9 cellular contexts compared by ENCODE assay signal in the genomic region with DNA sequence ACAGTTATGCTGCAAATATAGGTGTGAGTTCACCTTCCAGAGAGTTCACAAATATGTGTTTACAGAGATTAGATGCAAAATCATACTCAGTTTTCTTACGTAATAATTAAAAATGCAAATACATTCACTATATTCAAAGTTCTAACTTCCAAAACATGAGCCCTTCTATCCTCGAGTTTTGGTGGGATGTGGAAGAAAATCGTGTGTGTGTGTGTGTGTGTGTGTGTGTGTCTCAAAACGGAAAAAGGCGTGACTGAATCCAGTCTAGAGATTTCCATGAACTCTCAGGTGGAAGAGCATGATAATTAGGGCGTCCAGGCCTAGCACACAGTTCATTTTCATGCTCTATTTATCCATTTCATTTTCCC. TPM values are rescaled to one million over a fixed set of nuclear protein-coding genes. Genes with fewer than 3 reads are reported as not detected.
DNase-seq lines count a peak whose midpoint lies in the region; ATAC-seq and TF ChIP-seq lines count a peak whose summit lies in the region.
"Had no signal": no experiment of that assay in that cellular context is flagged by ENCODE, and none has a peak within 500 bp of the region (broad histone marks: within the 10 kb centered on the region; RNA-seq: fewer than 3 reads in every experiment).

No MANE protein-coding gene starts in this region.

- H2BK12ac ChIP-seq in trophoblast cell (ENCODE audit: low read length) = no peak overlapping the region

- no peak overlapping the region for H3K14ac ChIP-seq in trophoblast cell (ENCODE audit: low read length)

- H3K36me3 ChIP-seq in RWPE2 (ENCODE audit: low read depth) (peaks cover 26% of the 10 kb centered on the region), trophoblast cell (ENCODE audit: control insufficient read depth in 1 of 2, insufficient read depth in 2 of 2, low read length in 2 of 2) (no peaks in the 10 kb centered on the region), sigmoid colon (no peaks in the 10 kb centered on the region)

- H3K23ac ChIP-seq in trophoblast cell (ENCODE audit: low read length) = no peak overlapping the region

- no peak overlapping the region for H4K12ac ChIP-seq in trophoblast cell (ENCODE audit: low read depth, low read length)

- H2BK120ac ChIP-seq in trophoblast cell (ENCODE audit: insufficient read depth, low read length, poor library complexity) = no peak overlapping the region

- DNase-seq in NCI-H1417 (lab: John Stamatoyannopoulos, UW) = peak in 2 of 3 experiments; percentile 29 to 36
- DNase-seq in NCI-H1417 treated with DMSO at 0.1 percent for 48 hours (lab: John Stamatoyannopoulos, UW) = no peak
- no peak for DNase-seq in RWPE2 (ENCODE audit: low spot score)
- DNase-seq in foreskin keratinocyte = peak in 1 of 2 donors; percentile 33
- DNase-seq in trophoblast cell = no peak
- no peak for DNase-seq in cerebellum (ENCODE audit: low spot score)
- no peak for DNase-seq in sigmoid colon
- no peak for DNase-seq in foreskin fibroblast
- DNase-seq: T1000 had no signal

- H2BK5ac ChIP-seq in trophoblast cell (ENCODE audit: low read depth, low read length, poor library complexity) = no peak overlapping the region

- H3K4me1 ChIP-seq in RWPE2 (ENCODE audit: insufficient read depth, poor library complexity, severe bottlenecking) = peaks cover 12% of the 10 kb centered on the region
- peaks cover 6% of the 10 kb centered on the region for H3K4me1 ChIP-seq in foreskin keratinocyte
- H3K4me1 ChIP-seq in trophoblast cell (ENCODE audit: control insufficient read depth in 1 of 2, insufficient read depth in 2 of 2, low read length in 2 of 2) = peaks cover 5 to 9% of the 10 kb centered on the region in 2 experiments
- H3K4me1 ChIP-seq in sigmoid colon = peaks cover 0 to 17% (median 13%) of the 10 kb centered on the region in 4 donors

- no peak overlapping the region for H2AFZ ChIP-seq in trophoblast cell (ENCODE audit: insufficient read depth, low read length, poor library complexity)

- H3K18ac ChIP-seq in trophoblast cell (ENCODE audit: low read length) = no peak overlapping the region

- no peak for ATAC-seq in RWPE2 (ENCODE audit: low read depth)
- ATAC-seq in foreskin keratinocyte = no peak

- peak overlapping the region; percentile 78 for H3K4me2 ChIP-seq in trophoblast cell (ENCODE audit: low read length)

- WGBS in trophoblast cell (ENCODE audit: extremely low coverage, insufficient coverage, insufficient read length) = no CpG with 5 or more reads among the region's 6 CpGs
- 9 to 44% methylated on average over 6 of the region's 6 CpGs for WGBS in sigmoid colon, 2 donors

- peaks cover 12% of the 10 kb centered on the region for H3K79me1 ChIP-seq in trophoblast cell (ENCODE audit: low read length)

- peak overlapping the region; percentile 15 for H3K4ac ChIP-seq in trophoblast cell (ENCODE audit: low read depth, low read length)

- intact Hi-C loops in sigmoid colon (cut with DNase I) = no loop called here

- peaks cover 13% of the 10 kb centered on the region for H3K79me2 ChIP-seq in trophoblast cell (ENCODE audit: control insufficient read depth, insufficient read depth, low read length, poor library complexity)

- no peak for TF ChIP-seq EP300 in sigmoid colon (IDR thresholded peaks at IDR 0.05)

- no peak overlapping the region for H4K91ac ChIP-seq in trophoblast cell (ENCODE audit: low read depth, low read length)

- H3K27me3 ChIP-seq in RWPE2 (ENCODE audit: insufficient read depth, poor library complexity, severe bottlenecking) (no peaks in the 10 kb centered on the region), foreskin keratinocyte (no peaks in the 10 kb centered on the region), trophoblast cell (ENCODE audit: insufficient read depth, low read length) (no peaks in the 10 kb centered on the region), sigmoid colon (peaks cover 0 to 18% (median 0%) of the 10 kb centered on the region in 3 donors)

- no peak for TF ChIP-seq CTCF in RWPE2 (IDR thresholded peaks at IDR 0.05; ENCODE audit: poor library complexity, severe bottlenecking)
- TF ChIP-seq CTCF in foreskin keratinocyte (conservative IDR thresholded peaks at IDR 0.05) = no peak
- TF ChIP-seq CTCF in sigmoid colon (IDR thresholded peaks at IDR 0.05) = no peak
- TF ChIP-seq CTCF in foreskin fibroblast (IDR thresholded peaks at IDR 0.05; ENCODE audit: low read depth, low read length) = no peak

- H3K27ac ChIP-seq in RWPE2 (ENCODE audit: poor library complexity, severe bottlenecking) (peak overlapping the region; percentile 79), foreskin keratinocyte (peak overlapping the region; percentile 100), trophoblast cell (ENCODE audit: low read depth, low read length) (no peak overlapping the region), sigmoid colon (no peak overlapping the region)

- H3K9me3 ChIP-seq in RWPE2 (ENCODE audit: severe bottlenecking) (no peaks in the 10 kb centered on the region), trophoblast cell (ENCODE audit: insufficient read depth, low read depth, low read length) (peaks cover 2% of the 10 kb centered on the region), sigmoid colon (no peaks in the 10 kb centered on the region)

- H4K8ac ChIP-seq in trophoblast cell (ENCODE audit: low read depth, low read length) = no peak overlapping the region

- H3K9ac ChIP-seq in trophoblast cell (ENCODE audit: low read length) = no peak overlapping the region

- H2AK5ac ChIP-seq in trophoblast cell (ENCODE audit: low read length) = no peak overlapping the region

- peak overlapping the region; percentile 82 for H3K4me3 ChIP-seq in RWPE2 (ENCODE audit: severe bottlenecking)
- H3K4me3 ChIP-seq in trophoblast cell (ENCODE audit: low read depth, low read length) = peak overlapping the region; percentile 61
- H3K4me3 ChIP-seq in sigmoid colon = peak overlapping the region in 1 of 4 donors; percentile 65
- no peak overlapping the region for H3K4me3 ChIP-seq in foreskin fibroblast (ENCODE audit: low read depth in 1 of 2, low read length in 2 of 2)

- no peak for TF ChIP-seq POLR2A in sigmoid colon (IDR thresholded peaks at IDR 0.05)

RNA-seq across cellular contexts. Expression of gene DSG2, which starts 1.2 kb away (rescaled TPM):
- total RNA-seq in foreskin keratinocyte = 142 and 144 TPM in 2 replicates
- polyA plus RNA-seq in foreskin keratinocyte = 28.0 and 35.4 TPM in 2 replicates
- polyA plus RNA-seq in trophoblast cell (2013) = 81.8 and 82.6 TPM in 2 replicates
- total RNA-seq in cerebellum = 4.7 TPM
- 1 to 10 TPM; 1.8 to 3.6 (median 2.4) TPM for total RNA-seq in sigmoid colon
- 10 to 100 TPM; 16.2 to 92.4 (median 21.5) TPM for polyA plus RNA-seq in sigmoid colon

RNA-seq across cellular contexts. Expression of gene DSG3, which starts 51.6 kb away (rescaled TPM):
- total RNA-seq in foreskin keratinocyte = 73.1 and 102 TPM in 2 replicates
- polyA plus RNA-seq in foreskin keratinocyte = 18.4 and 20.3 TPM in 2 replicates
- polyA plus RNA-seq in trophoblast cell (2013) = 0.03 TPM in 2 replicates
- not detected for total RNA-seq in cerebellum
- not detected for total RNA-seq in sigmoid colon
- polyA plus RNA-seq in sigmoid colon = 1 to 10 TPM in 1 of 3 donors, under 1 TPM in 1, not detected in 1; under 0.01 to 1.1 TPM

Comparison
In these comparisons a context has a peak if more than half of its experiments do, and no peak if none do; other contexts are left out.
1. DNase-seq: peak in NCI-H1417 (2 of 3); none in NCI-H1417 treated with DMSO at 0.1 percent for 48 hours (single experiment), RWPE2 (single experiment), trophoblast cell (0 of 2), cerebellum (single experiment), sigmoid colon (single experiment) and foreskin fibroblast (0 of 2).
2. H3K27ac ChIP-seq: peak in RWPE2 (single experiment) and foreskin keratinocyte (single experiment); none in trophoblast cell (single experiment) and sigmoid colon (0 of 4).
3. H3K4me3 ChIP-seq: peak in RWPE2 (single experiment) and trophoblast cell (single experiment); none in foreskin fibroblast (0 of 2).
4. RNA of gene DSG2, which starts 1.2 kb away (total RNA-seq): 142 to 144 TPM in foreskin keratinocyte; 4.7 TPM in cerebellum (single experiment) and 1.8 to 3.6 TPM in sigmoid colon; every median in the first group is over 10 times any median in the second.
5. RNA of gene DSG3, which starts 51.6 kb away (total RNA-seq): 73.1 to 102 TPM in foreskin keratinocyte; not detected in cerebellum (single experiment) and not detected in sigmoid colon; every median in the first group is over 10 times any median in the second.